ENCODE assay signal across 8 cellular contexts in the genomic region with DNA sequence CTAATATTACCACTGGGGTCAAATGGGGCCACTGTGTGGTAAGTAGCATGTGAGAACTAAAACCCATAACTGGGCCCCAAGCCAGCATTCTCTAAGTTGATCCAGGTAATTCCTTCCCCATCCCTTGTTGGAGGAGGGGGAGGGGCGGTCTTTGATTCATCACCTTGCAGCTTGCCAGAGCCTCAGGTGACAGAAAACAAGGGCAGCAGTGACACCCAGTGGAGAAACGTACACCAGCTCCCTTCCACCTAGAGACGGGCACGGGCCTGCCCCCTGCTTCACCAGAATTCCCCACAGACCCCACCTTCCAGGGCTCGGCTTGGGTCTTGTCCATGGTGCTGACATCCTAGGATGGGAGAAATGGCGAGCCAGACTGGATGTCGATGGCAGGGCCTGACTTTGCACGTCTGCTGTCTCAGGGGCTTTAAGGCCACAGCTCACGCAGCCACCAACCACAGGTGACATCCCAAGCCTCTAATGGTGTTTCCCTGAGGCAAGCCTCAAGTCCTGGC.
DNase-seq lines count a peak whose midpoint lies in the region; ATAC-seq, FAIRE-seq and TF ChIP-seq lines count a peak whose summit lies in the region.

No MANE protein-coding gene starts in this region.

- no peak overlapping the region for H3K27ac Mint-ChIP-seq in CD8-positive, alpha-beta T cell

- CTCF ChIA-PET in CD8-positive, alpha-beta T cell (lab: Charles Lee) = interaction anchor here (1.3 to 2.3 kb wide), 3 partner anchors 24 to 55 kb away, joined by 3 to 23 read pairs (median 5); no protein-coding TSS in a partner anchor

- no peak overlapping the region for H3K9ac ChIP-seq in liver (ENCODE audit: low read depth in 1 of 2, low read length in 2 of 2)

- no peaks in the 10 kb centered on the region for H3K36me3 Mint-ChIP-seq in CD8-positive, alpha-beta T cell

- no peak overlapping the region for H3K4me3 ChIP-seq in CD8-positive, alpha-beta T cell (ENCODE audit: low read depth, low read length)
- H3K4me3 ChIP-seq in bronchial epithelial cell (ENCODE audit: low read depth, low read length) (no peak overlapping the region), liver (ENCODE audit: low read depth in 1 of 3, low read length in 3 of 3) (no peak overlapping the region)

- POLR2A ChIA-PET in CD8-positive, alpha-beta T cell (lab: Charles Lee) = no interaction called here

- intact Hi-C loops in CD8-positive, alpha-beta T cell (cut with DNase I, micrococcal nuclease) = loop anchor here in 1 of 2 experiments (1.0 kb wide), 1 partner anchor 54 kb away; no protein-coding TSS in a partner anchor

- DNase-seq in CD8-positive, alpha-beta T cell = peak in 4 of 7 experiments; percentile 3 to 32 (median 19)
- peak; percentile 55 for DNase-seq in GM20000 (ENCODE audit: low spot score)
- peak; percentile 75 for DNase-seq in LoVo (ENCODE audit: low spot score)
- peak; percentile 53 for DNase-seq in RPMI7951 (ENCODE audit: low read depth)
- peak; percentile 98 for DNase-seq in bronchial epithelial cell (ENCODE audit: low read depth)
- peak; percentile 30 for DNase-seq in superior temporal gyrus (ENCODE audit: extremely low spot score)

- H3K9me3 Mint-ChIP-seq in CD8-positive, alpha-beta T cell = no peaks in the 10 kb centered on the region

- no peaks in the 10 kb centered on the region for H3K4me1 ChIP-seq in CD8-positive, alpha-beta T cell (ENCODE audit: insufficient read depth, low read length)
- peaks cover 0 to under 1% (median 0%) of the 10 kb centered on the region in 4 donors for H3K4me1 ChIP-seq in liver (ENCODE audit: control insufficient read depth in 4 of 4, insufficient read depth in 4 of 4, low read length in 3 of 4)

- no peak overlapping the region for H3K27ac ChIP-seq in CD8-positive, alpha-beta T cell (ENCODE audit: low read depth, low read length)
- H3K27ac ChIP-seq in liver (ENCODE audit: low read depth in 1 of 2, low read length in 2 of 2) = no peak overlapping the region

- no peaks in the 10 kb centered on the region for H3K36me3 ChIP-seq in CD8-positive, alpha-beta T cell (ENCODE audit: insufficient read depth, low read length)
- H3K36me3 ChIP-seq in bronchial epithelial cell (ENCODE audit: control insufficient read depth, insufficient read depth, low read length) (no peaks in the 10 kb centered on the region), liver (ENCODE audit: control insufficient read depth in 4 of 4, insufficient read depth in 3 of 4, low read depth in 1 of 4, low read length in 3 of 4) (no peaks in the 10 kb centered on the region)

- H3K27me3 ChIP-seq in CD8-positive, alpha-beta T cell (ENCODE audit: insufficient read depth, low read length) = no peaks in the 10 kb centered on the region
- no peaks in the 10 kb centered on the region for H3K27me3 ChIP-seq in bronchial epithelial cell (ENCODE audit: control insufficient read depth, insufficient read depth, low read length)
- H3K27me3 ChIP-seq in liver (ENCODE audit: control insufficient read depth in 4 of 4, insufficient read depth in 4 of 4, low read length in 3 of 4) = no peaks in the 10 kb centered on the region

- FAIRE-seq in bronchial epithelial cell (lab: Jason Lieb, UNC) = peak; percentile 43

- ATAC-seq in CD8-positive, alpha-beta T cell = no peak
- no peak for ATAC-seq in GM19455 (IDR thresholded peaks at IDR 0.05; ENCODE audit: unreplicated experiment)

- no peak overlapping the region for H3K4me3 Mint-ChIP-seq in CD8-positive, alpha-beta T cell

- H3K9me3 ChIP-seq in CD8-positive, alpha-beta T cell (ENCODE audit: low read length) = no peaks in the 10 kb centered on the region
- H3K9me3 ChIP-seq in liver (ENCODE audit: control insufficient read depth in 4 of 4, low read length in 3 of 4) = no peaks in the 10 kb centered on the region

- no peak for TF ChIP-seq CTCF in CD8-positive, alpha-beta T cell (IDR thresholded peaks at IDR 0.05)
- TF ChIP-seq CTCF in GM20000 (IDR thresholded peaks at IDR 0.05; ENCODE audit: extremely low read depth, missing control alignments) (peak; percentile 33), bronchial epithelial cell (IDR thresholded peaks at IDR 0.05; ENCODE audit: insufficient read depth, low read length, severe bottlenecking) (peak; percentile 86), liver (IDR thresholded peaks at IDR 0.05; ENCODE audit: low read depth, low read length, missing input control) (peak; percentile 44)

- no peaks in the 10 kb centered on the region for H3K4me1 Mint-ChIP-seq in CD8-positive, alpha-beta T cell (ENCODE audit: low read depth)

- peak; percentile 80 to 83 for TF ChIP-seq RAD21 in liver (IDR thresholded peaks at IDR 0.05)

- peaks cover 3% of the 10 kb centered on the region for H3K27me3 Mint-ChIP-seq in CD8-positive, alpha-beta T cell (ENCODE audit: low read depth)

- 28% methylated on average over 9 of the region's 9 CpGs for WGBS in liver

TF ChIP-seq in liver, 16 proteins besides CTCF, POLR2A, EP300 and RAD21:
- TF ChIP-seq GABPA (IDR thresholded peaks at IDR 0.05 in 1 of 2, conservative IDR thresholded peaks at IDR 0.05 in 1 of 2) = no peak
- TF ChIP-seq, protein P1, sequence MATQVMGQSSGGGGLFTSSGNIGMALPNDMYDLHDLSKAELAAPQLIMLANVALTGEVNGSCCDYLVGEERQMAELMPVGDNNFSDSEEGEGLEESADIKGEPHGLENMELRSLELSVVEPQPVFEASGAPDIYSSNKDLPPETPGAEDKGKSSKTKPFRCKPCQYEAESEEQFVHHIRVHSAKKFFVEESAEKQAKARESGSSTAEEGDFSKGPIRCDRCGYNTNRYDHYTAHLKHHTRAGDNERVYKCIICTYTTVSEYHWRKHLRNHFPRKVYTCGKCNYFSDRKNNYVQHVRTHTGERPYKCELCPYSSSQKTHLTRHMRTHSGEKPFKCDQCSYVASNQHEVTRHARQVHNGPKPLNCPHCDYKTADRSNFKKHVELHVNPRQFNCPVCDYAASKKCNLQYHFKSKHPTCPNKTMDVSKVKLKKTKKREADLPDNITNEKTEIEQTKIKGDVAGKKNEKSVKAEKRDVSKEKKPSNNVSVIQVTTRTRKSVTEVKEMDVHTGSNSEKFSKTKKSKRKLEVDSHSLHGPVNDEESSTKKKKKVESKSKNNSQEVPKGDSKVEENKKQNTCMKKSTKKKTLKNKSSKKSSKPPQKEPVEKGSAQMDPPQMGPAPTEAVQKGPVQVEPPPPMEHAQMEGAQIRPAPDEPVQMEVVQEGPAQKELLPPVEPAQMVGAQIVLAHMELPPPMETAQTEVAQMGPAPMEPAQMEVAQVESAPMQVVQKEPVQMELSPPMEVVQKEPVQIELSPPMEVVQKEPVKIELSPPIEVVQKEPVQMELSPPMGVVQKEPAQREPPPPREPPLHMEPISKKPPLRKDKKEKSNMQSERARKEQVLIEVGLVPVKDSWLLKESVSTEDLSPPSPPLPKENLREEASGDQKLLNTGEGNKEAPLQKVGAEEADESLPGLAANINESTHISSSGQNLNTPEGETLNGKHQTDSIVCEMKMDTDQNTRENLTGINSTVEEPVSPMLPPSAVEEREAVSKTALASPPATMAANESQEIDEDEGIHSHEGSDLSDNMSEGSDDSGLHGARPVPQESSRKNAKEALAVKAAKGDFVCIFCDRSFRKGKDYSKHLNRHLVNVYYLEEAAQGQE (IDR thresholded peaks at IDR 0.05) = peak; percentile 97

Comparison
In these comparisons a context has a peak if more than half of its experiments do, and no peak if none do; other contexts are left out.
1. DNase-seq: peak in every context shown above with its lines; median percentile 98 in bronchial epithelial cell; 75 in LoVo; 55 in GM20000; 53 in RPMI7951; 30 in superior temporal gyrus; 19 in CD8-positive, alpha-beta T cell.